ENCODE assay signal across 5 cellular contexts in the genomic region with DNA sequence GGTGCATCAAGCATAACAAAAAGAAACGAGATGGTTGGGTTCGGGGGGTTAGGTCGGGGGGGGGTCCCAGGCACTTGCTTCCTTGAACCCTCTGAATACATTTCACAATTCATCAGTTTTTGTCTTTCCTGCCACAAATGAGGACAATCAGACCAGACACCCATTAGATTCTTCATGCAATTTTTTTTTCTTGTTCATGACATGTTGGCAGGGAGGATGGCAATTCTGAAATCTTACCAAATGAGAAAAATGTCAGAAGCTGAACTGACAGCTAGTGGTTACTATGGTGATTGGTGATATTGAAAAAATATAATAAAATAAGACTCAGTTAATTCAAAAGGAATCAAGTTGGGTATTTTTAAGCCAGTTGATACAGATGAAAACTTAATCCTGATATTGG.
"Had no signal": no experiment of that assay in that cellular context is flagged by ENCODE, and none has a peak within 500 bp of the region (broad histone marks: within the 10 kb centered on the region; RNA-seq: fewer than 3 reads in every experiment).

No MANE protein-coding gene starts in this region.

- H3K27ac ChIP-seq: GM23248 had no signal

- H3K9ac ChIP-seq: GM23248 had no signal

- H2AFZ ChIP-seq: GM23248 had no signal

- H3K9me3 Mint-ChIP-seq: H9 had no signal

- H3K4me3 Mint-ChIP-seq: H9 had no signal

- H3K4me3 ChIP-seq: GM23248, K562 had no signal

- ATAC-seq: K562 had no signal

- DNase-seq: GM23248, H9, HCEC 1CT, IMR-90 had no signal
